In the genomic region with DNA sequence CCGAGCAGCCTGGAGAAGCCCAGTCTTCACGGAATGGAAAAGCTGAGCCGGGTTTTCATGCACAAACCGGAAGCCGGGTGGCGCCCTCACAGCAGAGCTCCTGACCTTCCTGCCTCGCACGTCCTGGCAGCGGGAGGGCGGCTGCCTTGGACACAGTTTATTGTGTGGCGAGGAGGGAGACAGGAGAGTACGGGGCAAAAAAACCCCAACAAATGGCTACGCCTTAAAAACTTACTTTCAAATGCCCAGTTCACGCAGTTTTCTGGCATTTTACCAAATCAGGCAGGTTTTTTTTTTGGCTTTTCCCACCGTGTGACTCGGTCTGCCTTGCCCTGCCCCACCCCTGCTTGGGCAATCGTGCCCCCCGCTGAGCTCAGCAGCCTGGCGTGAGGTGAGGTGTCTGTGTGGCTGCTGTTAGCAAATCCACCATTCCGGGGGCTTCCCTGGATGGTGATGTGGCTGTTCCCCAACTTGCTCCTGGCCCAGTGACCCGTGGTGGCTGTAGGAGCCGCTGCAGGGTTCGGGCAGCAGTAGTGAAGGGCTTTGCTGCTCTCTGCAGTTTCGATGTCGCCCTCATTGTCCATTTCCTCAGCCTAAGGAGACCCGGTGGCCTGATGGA, we compare ENCODE assay signal across 1 cellular context.
TF ChIP-seq lines count a peak whose summit lies in the region.
"Not testable (repeated sequence)": the region's sequence is repeated elsewhere in the genome, so short reads cannot be mapped to it uniquely, and the experiment has no call there.

No MANE protein-coding gene starts in this region.

TF ChIP-seq in HepG2, 621 proteins besides CTCF, POLR2A, EP300 and RAD21 (continued from another document):
- TF ChIP-seq, protein P1, sequence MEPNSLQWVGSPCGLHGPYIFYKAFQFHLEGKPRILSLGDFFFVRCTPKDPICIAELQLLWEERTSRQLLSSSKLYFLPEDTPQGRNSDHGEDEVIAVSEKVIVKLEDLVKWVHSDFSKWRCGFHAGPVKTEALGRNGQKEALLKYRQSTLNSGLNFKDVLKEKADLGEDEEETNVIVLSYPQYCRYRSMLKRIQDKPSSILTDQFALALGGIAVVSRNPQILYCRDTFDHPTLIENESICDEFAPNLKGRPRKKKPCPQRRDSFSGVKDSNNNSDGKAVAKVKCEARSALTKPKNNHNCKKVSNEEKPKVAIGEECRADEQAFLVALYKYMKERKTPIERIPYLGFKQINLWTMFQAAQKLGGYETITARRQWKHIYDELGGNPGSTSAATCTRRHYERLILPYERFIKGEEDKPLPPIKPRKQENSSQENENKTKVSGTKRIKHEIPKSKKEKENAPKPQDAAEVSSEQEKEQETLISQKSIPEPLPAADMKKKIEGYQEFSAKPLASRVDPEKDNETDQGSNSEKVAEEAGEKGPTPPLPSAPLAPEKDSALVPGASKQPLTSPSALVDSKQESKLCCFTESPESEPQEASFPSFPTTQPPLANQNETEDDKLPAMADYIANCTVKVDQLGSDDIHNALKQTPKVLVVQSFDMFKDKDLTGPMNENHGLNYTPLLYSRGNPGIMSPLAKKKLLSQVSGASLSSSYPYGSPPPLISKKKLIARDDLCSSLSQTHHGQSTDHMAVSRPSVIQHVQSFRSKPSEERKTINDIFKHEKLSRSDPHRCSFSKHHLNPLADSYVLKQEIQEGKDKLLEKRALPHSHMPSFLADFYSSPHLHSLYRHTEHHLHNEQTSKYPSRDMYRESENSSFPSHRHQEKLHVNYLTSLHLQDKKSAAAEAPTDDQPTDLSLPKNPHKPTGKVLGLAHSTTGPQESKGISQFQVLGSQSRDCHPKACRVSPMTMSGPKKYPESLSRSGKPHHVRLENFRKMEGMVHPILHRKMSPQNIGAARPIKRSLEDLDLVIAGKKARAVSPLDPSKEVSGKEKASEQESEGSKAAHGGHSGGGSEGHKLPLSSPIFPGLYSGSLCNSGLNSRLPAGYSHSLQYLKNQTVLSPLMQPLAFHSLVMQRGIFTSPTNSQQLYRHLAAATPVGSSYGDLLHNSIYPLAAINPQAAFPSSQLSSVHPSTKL (CRISPR knock-in tag; IDR thresholded peaks at IDR 0.05): peak; percentile 37; the same call in 1 of the 2 replicates
- TF ChIP-seq ZNF205 (CRISPR knock-in tag; IDR thresholded peaks at IDR 0.05) (peak; percentile 33; the same call in 1 of the 2 replicates), MYC (CRISPR knock-in tag; IDR thresholded peaks at IDR 0.05; ENCODE audit: borderline replicate concordance) (peak; percentile 44; the same call in 1 of the 2 replicates), FOSL2 (CRISPR knock-in tag; IDR thresholded peaks at IDR 0.05) (peak; percentile 59), ZSCAN9 (CRISPR knock-in tag; IDR thresholded peaks at IDR 0.05; ENCODE audit: borderline replicate concordance) (0 out of 2 replicates have a peak, but pooled peaks have one; percentile 46), RARA (CRISPR knock-in tag; IDR thresholded peaks at IDR 0.05) (peak; percentile 42; the same call in 1 of the 2 replicates), ZNF12 (CRISPR knock-in tag; IDR thresholded peaks at IDR 0.05) (0 out of 2 replicates have a peak, but pooled peaks have one; percentile 15), ERF (CRISPR knock-in tag; IDR thresholded peaks at IDR 0.05) (peak; percentile 89), ZNF720 (CRISPR knock-in tag; IDR thresholded peaks at IDR 0.05) (0 out of 2 replicates have a peak, but pooled peaks have one; percentile 29)
- TF ChIP-seq, protein P2, sequence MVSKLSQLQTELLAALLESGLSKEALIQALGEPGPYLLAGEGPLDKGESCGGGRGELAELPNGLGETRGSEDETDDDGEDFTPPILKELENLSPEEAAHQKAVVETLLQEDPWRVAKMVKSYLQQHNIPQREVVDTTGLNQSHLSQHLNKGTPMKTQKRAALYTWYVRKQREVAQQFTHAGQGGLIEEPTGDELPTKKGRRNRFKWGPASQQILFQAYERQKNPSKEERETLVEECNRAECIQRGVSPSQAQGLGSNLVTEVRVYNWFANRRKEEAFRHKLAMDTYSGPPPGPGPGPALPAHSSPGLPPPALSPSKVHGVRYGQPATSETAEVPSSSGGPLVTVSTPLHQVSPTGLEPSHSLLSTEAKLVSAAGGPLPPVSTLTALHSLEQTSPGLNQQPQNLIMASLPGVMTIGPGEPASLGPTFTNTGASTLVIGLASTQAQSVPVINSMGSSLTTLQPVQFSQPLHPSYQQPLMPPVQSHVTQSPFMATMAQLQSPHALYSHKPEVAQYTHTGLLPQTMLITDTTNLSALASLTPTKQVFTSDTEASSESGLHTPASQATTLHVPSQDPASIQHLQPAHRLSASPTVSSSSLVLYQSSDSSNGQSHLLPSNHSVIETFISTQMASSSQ (IDR thresholded peaks at IDR 0.05; ENCODE audit: low read depth): not testable (repeated sequence)
- TF ChIP-seq, protein P2 (CRISPR knock-in tag; IDR thresholded peaks at IDR 0.05; ENCODE audit: borderline replicate concordance): 0 out of 2 replicates have a peak, but pooled peaks have one; percentile 25
- TF ChIP-seq, protein P3, sequence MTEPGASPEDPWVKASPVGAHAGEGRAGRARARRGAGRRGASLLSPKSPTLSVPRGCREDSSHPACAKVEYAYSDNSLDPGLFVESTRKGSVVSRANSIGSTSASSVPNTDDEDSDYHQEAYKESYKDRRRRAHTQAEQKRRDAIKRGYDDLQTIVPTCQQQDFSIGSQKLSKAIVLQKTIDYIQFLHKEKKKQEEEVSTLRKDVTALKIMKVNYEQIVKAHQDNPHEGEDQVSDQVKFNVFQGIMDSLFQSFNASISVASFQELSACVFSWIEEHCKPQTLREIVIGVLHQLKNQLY (CRISPR knock-in tag; IDR thresholded peaks at IDR 0.05): 0 out of 2 replicates have a peak, but pooled peaks have one; percentile 7
- TF ChIP-seq, protein P4, sequence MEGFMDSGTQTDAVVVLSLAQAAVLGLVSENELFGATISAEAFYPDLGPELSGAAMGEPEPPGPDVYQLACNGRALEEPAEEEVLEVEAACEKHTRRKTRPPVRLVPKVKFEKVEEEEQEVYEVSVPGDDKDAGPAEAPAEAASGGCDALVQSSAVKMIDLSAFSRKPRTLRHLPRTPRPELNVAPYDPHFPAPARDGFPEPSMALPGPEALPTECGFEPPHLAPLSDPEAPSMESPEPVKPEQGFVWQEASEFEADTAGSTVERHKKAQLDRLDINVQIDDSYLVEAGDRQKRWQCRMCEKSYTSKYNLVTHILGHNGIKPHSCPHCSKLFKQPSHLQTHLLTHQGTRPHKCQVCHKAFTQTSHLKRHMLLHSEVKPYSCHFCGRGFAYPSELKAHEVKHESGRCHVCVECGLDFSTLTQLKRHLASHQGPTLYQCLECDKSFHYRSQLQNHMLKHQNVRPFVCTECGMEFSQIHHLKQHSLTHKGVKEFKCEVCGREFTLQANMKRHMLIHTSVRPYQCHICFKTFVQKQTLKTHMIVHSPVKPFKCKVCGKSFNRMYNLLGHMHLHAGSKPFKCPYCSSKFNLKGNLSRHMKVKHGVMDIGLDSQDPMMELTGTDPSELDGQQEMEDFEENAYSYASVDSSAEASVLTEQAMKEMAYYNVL (CRISPR knock-in tag; IDR thresholded peaks at IDR 0.05; ENCODE audit: borderline replicate concordance): 0 out of 2 replicates have a peak, but pooled peaks have one; percentile 37
